ENCODE assay signal across 15 cellular contexts in the genomic region with DNA sequence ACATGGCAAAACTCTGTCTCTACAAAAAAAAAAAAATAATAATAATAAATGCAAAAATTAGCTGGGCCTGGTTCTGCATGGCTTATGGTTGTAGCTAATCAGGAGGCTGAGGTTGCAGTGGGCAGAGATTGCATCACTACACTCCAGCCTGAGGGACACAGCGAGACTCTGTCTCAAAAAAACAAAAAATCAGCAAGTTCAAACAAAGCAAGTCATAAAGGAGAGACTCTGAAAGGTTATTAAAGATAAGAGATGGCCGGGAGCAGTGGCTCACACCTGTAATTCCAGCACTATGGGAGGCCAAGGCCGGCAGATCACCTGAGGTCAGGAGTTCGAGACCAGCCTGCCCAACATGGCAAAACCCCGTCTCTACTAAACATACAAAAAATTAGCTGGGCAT. TPM values are rescaled to one million over a fixed set of nuclear protein-coding genes. Genes with fewer than 3 reads are reported as not detected.
DNase-seq lines count a peak whose midpoint lies in the region; ATAC-seq and TF ChIP-seq lines count a peak whose summit lies in the region.
"Had no signal": no experiment of that assay in that cellular context is flagged by ENCODE, and none has a peak within 500 bp of the region (broad histone marks: within the 10 kb centered on the region; RNA-seq: fewer than 3 reads in every experiment).

No MANE protein-coding gene starts in this region.

- CTCF ChIA-PET in activated naive CD4-positive, alpha-beta T cell treated with anti-CD3 and anti-CD28 coated beads for 36 hours (lab: Charles Lee): no interaction called here
- CTCF ChIA-PET in RWPE1 (lab: Yijun Ruan, JAX): no interaction called here

- H3K4me1 Mint-ChIP-seq in activated naive CD4-positive, alpha-beta T cell treated with anti-CD3 and anti-CD28 coated beads for 36 hours (ENCODE audit: low read depth): peaks cover 54% of the 10 kb centered on the region
- peaks cover 17% of the 10 kb centered on the region for H3K4me1 Mint-ChIP-seq in dendritic cell treated with granulocyte-macrophage colony-stimulating factor and Interleukin-4, amounts not matched to agents 40 ng/mL and 50 ng/mL, for 4 days (ENCODE audit: low read depth)
- H3K4me1 Mint-ChIP-seq in stimulated activated naive CD8-positive, alpha-beta T cell treated with anti-CD3 and anti-CD28 coated beads, Interleukin-15, Interleukin-2, amounts not matched to agents 100 ng/mL and 50 ng/mL, for 24 hours (ENCODE audit: low read depth): peaks cover 58% of the 10 kb centered on the region

- no peak for ATAC-seq in GM19023 (IDR thresholded peaks at IDR 0.05; ENCODE audit: unreplicated experiment)
- ATAC-seq in HG03342 (IDR thresholded peaks at IDR 0.05; ENCODE audit: unreplicated experiment): no peak
- ATAC-seq: right cardiac atrium had no signal

- peak overlapping the region; percentile 93 for H3K27ac Mint-ChIP-seq in activated naive CD4-positive, alpha-beta T cell treated with anti-CD3 and anti-CD28 coated beads for 36 hours
- peak overlapping the region; percentile 38 for H3K27ac Mint-ChIP-seq in dendritic cell treated with granulocyte-macrophage colony-stimulating factor and Interleukin-4, amounts not matched to agents 40 ng/mL and 50 ng/mL, for 4 days
- H3K27ac Mint-ChIP-seq in stimulated activated naive CD8-positive, alpha-beta T cell treated with anti-CD3 and anti-CD28 coated beads, Interleukin-15, Interleukin-2, amounts not matched to agents 100 ng/mL and 50 ng/mL, for 24 hours: peak overlapping the region; percentile 97

- H3K9me3 Mint-ChIP-seq in activated naive CD4-positive, alpha-beta T cell treated with anti-CD3 and anti-CD28 coated beads for 36 hours: no peaks in the 10 kb centered on the region
- no peaks in the 10 kb centered on the region for H3K9me3 Mint-ChIP-seq in dendritic cell treated with granulocyte-macrophage colony-stimulating factor and Interleukin-4, amounts not matched to agents 40 ng/mL and 50 ng/mL, for 4 days
- H3K9me3 Mint-ChIP-seq in stimulated activated naive CD8-positive, alpha-beta T cell treated with anti-CD3 and anti-CD28 coated beads, Interleukin-15, Interleukin-2, amounts not matched to agents 100 ng/mL and 50 ng/mL, for 24 hours: no peaks in the 10 kb centered on the region

- intact Hi-C loops in activated naive CD4-positive, alpha-beta T cell treated with anti-CD3 and anti-CD28 coated beads for 36 hours (cut with micrococcal nuclease): loop anchor here (1.0 to 5.0 kb wide), 2 partner anchors 27 to 64 kb away; no protein-coding TSS in a partner anchor
- intact Hi-C loops in dendritic cell treated with granulocyte-macrophage colony-stimulating factor and Interleukin-4, amounts not matched to agents 40 ng/mL and 50 ng/mL, for 4 days (cut with micrococcal nuclease): no loop called here

- peaks cover 45% of the 10 kb centered on the region for H3K36me3 Mint-ChIP-seq in activated naive CD4-positive, alpha-beta T cell treated with anti-CD3 and anti-CD28 coated beads for 36 hours (ENCODE audit: low read depth)
- peaks cover 76% of the 10 kb centered on the region for H3K36me3 Mint-ChIP-seq in dendritic cell treated with granulocyte-macrophage colony-stimulating factor and Interleukin-4, amounts not matched to agents 40 ng/mL and 50 ng/mL, for 4 days (ENCODE audit: low read depth)
- H3K36me3 Mint-ChIP-seq in stimulated activated naive CD8-positive, alpha-beta T cell treated with anti-CD3 and anti-CD28 coated beads, Interleukin-15, Interleukin-2, amounts not matched to agents 100 ng/mL and 50 ng/mL, for 24 hours (ENCODE audit: low read depth): peaks cover 76% of the 10 kb centered on the region

- DNase-seq in activated naive CD4-positive, alpha-beta T cell treated with anti-CD3 and anti-CD28 coated beads for 36 hours: no peak
- no peak for DNase-seq in activated naive CD4-positive, alpha-beta T cell treated with anti-CD3 and anti-CD28 coated beads, Interleukin-2, amount 50 U/mL, for 16 hours
- DNase-seq in RWPE1 (ENCODE audit: low spot score) (no peak), epidermal melanocyte (ENCODE audit: insufficient read length, low spot score) (no peak)
- DNase-seq: glutamatergic neuron; KBM-7; NCI-H1694; NCI-H69; right cardiac atrium; stimulated activated CD4-positive, alpha-beta T cell treated with anti-CD3 and anti-CD28 coated beads, Interleukin-2, amount 100 ng/mL, for 48 hours had no signal

- H3K4me3 Mint-ChIP-seq in activated naive CD4-positive, alpha-beta T cell treated with anti-CD3 and anti-CD28 coated beads for 36 hours: peak overlapping the region; percentile 16
- H3K4me3 Mint-ChIP-seq in dendritic cell treated with granulocyte-macrophage colony-stimulating factor and Interleukin-4, amounts not matched to agents 40 ng/mL and 50 ng/mL, for 4 days: no peak overlapping the region
- H3K4me3 Mint-ChIP-seq in stimulated activated naive CD8-positive, alpha-beta T cell treated with anti-CD3 and anti-CD28 coated beads, Interleukin-15, Interleukin-2, amounts not matched to agents 100 ng/mL and 50 ng/mL, for 24 hours: peak overlapping the region; percentile 34

- POLR2A ChIA-PET in RWPE1 (lab: Yijun Ruan, JAX; ENCODE audit: low non-redundant PET): no interaction called here

- TF ChIP-seq CTCF in RWPE1 (conservative IDR thresholded peaks at IDR 0.05; ENCODE audit: low read depth): no peak

- H3K27ac ChIP-seq in RWPE1: 0 out of 2 replicates have a peak overlapping the region, but pooled peaks have one; percentile 35
- H3K27ac ChIP-seq: vagina had no signal

- no peaks in the 10 kb centered on the region for H3K27me3 Mint-ChIP-seq in activated naive CD4-positive, alpha-beta T cell treated with anti-CD3 and anti-CD28 coated beads for 36 hours (ENCODE audit: low read depth)
- H3K27me3 Mint-ChIP-seq in dendritic cell treated with granulocyte-macrophage colony-stimulating factor and Interleukin-4, amounts not matched to agents 40 ng/mL and 50 ng/mL, for 4 days: no peaks in the 10 kb centered on the region
- H3K27me3 Mint-ChIP-seq in stimulated activated naive CD8-positive, alpha-beta T cell treated with anti-CD3 and anti-CD28 coated beads, Interleukin-15, Interleukin-2, amounts not matched to agents 100 ng/mL and 50 ng/mL, for 24 hours: no peaks in the 10 kb centered on the region

RNA-seq across cellular contexts. Expression of a gene that starts 28.8 kb away (rescaled TPM):
- 10 to 100 TPM; 37.4 to 37.6 TPM for total RNA-seq in activated naive CD4-positive, alpha-beta T cell treated with anti-CD3 and anti-CD28 coated beads for 36 hours

Comparison
In these comparisons a context has a peak if more than half of its experiments do, and no peak if none do; other contexts are left out.
1. H3K27ac Mint-ChIP-seq: peak in every context shown above with its lines; median percentile 97 in stimulated activated naive CD8-positive, alpha-beta T cell treated with anti-CD3 and anti-CD28 coated beads, Interleukin-15, Interleukin-2, amounts not matched to agents 100 ng/mL and 50 ng/mL, for 24 hours; 93 in activated naive CD4-positive, alpha-beta T cell treated with anti-CD3 and anti-CD28 coated beads for 36 hours; 38 in dendritic cell treated with granulocyte-macrophage colony-stimulating factor and Interleukin-4, amounts not matched to agents 40 ng/mL and 50 ng/mL, for 4 days.